In genomic region chr5:40755407-40756365, GRCh38 we compare ENCODE assay signal across 8 cellular contexts. TPM values are rescaled to one million over a fixed set of nuclear protein-coding genes. Genes with fewer than 3 reads are reported as not detected.
DNase-seq lines count a peak whose midpoint lies in the region; ATAC-seq, FAIRE-seq and TF ChIP-seq lines count a peak whose summit lies in the region.

TTC33 (minus strand) TSS chr5:40755961; CDS start chr5:40747018, 8,943 bp downstream.

- H3K36me3 Mint-ChIP-seq in nephron (ENCODE audit: low read depth): peaks cover 33% of the 10 kb centered on the region

- no peaks in the 10 kb centered on the region for H3K36me3 ChIP-seq in ES-I3 (ENCODE audit: insufficient read depth, low read length)
- H3K36me3 ChIP-seq in RWPE2 (ENCODE audit: low read depth): peaks cover 17% of the 10 kb centered on the region

- peak; percentile 82 for TF ChIP-seq CTCF in RWPE2 (IDR thresholded peaks at IDR 0.05; ENCODE audit: poor library complexity, severe bottlenecking)
- peak; percentile 51 for TF ChIP-seq CTCF in fibroblast of the aortic adventitia (IDR thresholded peaks at IDR 0.05; ENCODE audit: insufficient read depth, low read length)
- TF ChIP-seq CTCF in nephron (IDR thresholded peaks at IDR 0.05; ENCODE audit: unreplicated experiment in 3 of 3): peak; percentile 57 to 65 (median 62)

- H3K4me3 ChIP-seq in RWPE2 (ENCODE audit: severe bottlenecking) (peak within 1 kb of the TSS; percentile 66), fibroblast of the aortic adventitia (ENCODE audit: low read depth, low read length) (peak within 1 kb of the TSS; percentile 89)

- no peaks in the 10 kb centered on the region for H3K9me3 ChIP-seq in ES-I3 (ENCODE audit: control insufficient read depth, insufficient read depth, low read length)
- no peaks in the 10 kb centered on the region for H3K9me3 ChIP-seq in RWPE2 (ENCODE audit: severe bottlenecking)

- no peak for TF ChIP-seq POLR2A in H54 (IDR thresholded peaks at IDR 0.05; ENCODE audit: low read depth, low read length)

- no peaks in the 10 kb centered on the region for H3K27me3 Mint-ChIP-seq in nephron (ENCODE audit: low read depth)
- no peaks in the 10 kb centered on the region for H3K27me3 Mint-ChIP-seq in stimulated activated naive CD8-positive, alpha-beta T cell treated with anti-CD3 and anti-CD28 coated beads, Interleukin-15, amount 100 ng/mL, for 72 hours

- no peak within 1 kb of the TSS for H3K27ac Mint-ChIP-seq in nephron
- H3K27ac Mint-ChIP-seq in stimulated activated naive CD8-positive, alpha-beta T cell treated with anti-CD3 and anti-CD28 coated beads, Interleukin-15, amount 100 ng/mL, for 72 hours: no peak within 1 kb of the TSS

- ATAC-seq in RWPE2 (ENCODE audit: low read depth): peak; percentile 91
- peak; percentile 92 for ATAC-seq in stimulated activated naive CD8-positive, alpha-beta T cell treated with anti-CD3 and anti-CD28 coated beads, Interleukin-15, amount 100 ng/mL, for 72 hours

- peak within 1 kb of the TSS in 1 of 3 experiments; percentile 22 for H3K4me3 Mint-ChIP-seq in nephron
- H3K4me3 Mint-ChIP-seq in stimulated activated naive CD8-positive, alpha-beta T cell treated with anti-CD3 and anti-CD28 coated beads, Interleukin-15, amount 100 ng/mL, for 72 hours: peak within 1 kb of the TSS in 1 of 2 donors; percentile 12

- H3K27me3 ChIP-seq in RWPE2 (ENCODE audit: insufficient read depth, poor library complexity, severe bottlenecking): no peaks in the 10 kb centered on the region

- peaks cover 6% of the 10 kb centered on the region for H3K4me1 Mint-ChIP-seq in nephron
- peaks cover 4% of the 10 kb centered on the region for H3K4me1 Mint-ChIP-seq in stimulated activated naive CD8-positive, alpha-beta T cell treated with anti-CD3 and anti-CD28 coated beads, Interleukin-15, amount 100 ng/mL, for 72 hours

- peak within 1 kb of the TSS; percentile 64 for H3K27ac ChIP-seq in RWPE2 (ENCODE audit: poor library complexity, severe bottlenecking)

- H3K4me1 ChIP-seq in ES-I3 (ENCODE audit: insufficient read depth, low read length) (no peaks in the 10 kb centered on the region), RWPE2 (ENCODE audit: insufficient read depth, poor library complexity, severe bottlenecking) (peaks cover 6% of the 10 kb centered on the region)

- FAIRE-seq in H54 (lab: Jason Lieb, UNC): peak; percentile 84

- peaks cover 5% of the 10 kb centered on the region for H3K9me3 Mint-ChIP-seq in nephron
- H3K9me3 Mint-ChIP-seq in stimulated activated naive CD8-positive, alpha-beta T cell treated with anti-CD3 and anti-CD28 coated beads, Interleukin-15, amount 100 ng/mL, for 72 hours: no peaks in the 10 kb centered on the region

- H3K9ac ChIP-seq in ES-I3 (ENCODE audit: low read depth, low read length): peak within 1 kb of the TSS; percentile 94

- DNase-seq in H54 (ENCODE audit: insufficient read length, low spot score) (peak; percentile 93), LoVo (ENCODE audit: low spot score) (peak; percentile 97), RWPE2 (ENCODE audit: low spot score) (peak; percentile 97), fibroblast of the aortic adventitia (ENCODE audit: low read depth) (peak; percentile 92)
- peak; percentile 93 for DNase-seq in activated T-helper 9 cell treated with anti-CD3 and anti-CD28 coated beads, Interleukin-2, amount 50 U/mL, for 16 hours (ENCODE audit: low read depth)
- DNase-seq in stimulated activated naive CD8-positive, alpha-beta T cell treated with anti-CD3 and anti-CD28 coated beads, Interleukin-15, amount 100 ng/mL, for 72 hours: peak; percentile 92 to 96

RNA-seq across cellular contexts. Expression of gene TTC33, which starts in this region (rescaled TPM):
- total RNA-seq in fibroblast of the aortic adventitia (ENCODE audit: low replicate concordance): 13.7 and 15.9 TPM in 2 replicates

Comparison
In these comparisons a context has a peak if more than half of its experiments do, and no peak if none do; other contexts are left out.
1. Peak in every context shown above with its lines: DNase-seq, ATAC-seq, H3K4me3 ChIP-seq and H3K27ac ChIP-seq.